Comparison of ENCODE assay signal across 10 cellular contexts in the genomic region with DNA sequence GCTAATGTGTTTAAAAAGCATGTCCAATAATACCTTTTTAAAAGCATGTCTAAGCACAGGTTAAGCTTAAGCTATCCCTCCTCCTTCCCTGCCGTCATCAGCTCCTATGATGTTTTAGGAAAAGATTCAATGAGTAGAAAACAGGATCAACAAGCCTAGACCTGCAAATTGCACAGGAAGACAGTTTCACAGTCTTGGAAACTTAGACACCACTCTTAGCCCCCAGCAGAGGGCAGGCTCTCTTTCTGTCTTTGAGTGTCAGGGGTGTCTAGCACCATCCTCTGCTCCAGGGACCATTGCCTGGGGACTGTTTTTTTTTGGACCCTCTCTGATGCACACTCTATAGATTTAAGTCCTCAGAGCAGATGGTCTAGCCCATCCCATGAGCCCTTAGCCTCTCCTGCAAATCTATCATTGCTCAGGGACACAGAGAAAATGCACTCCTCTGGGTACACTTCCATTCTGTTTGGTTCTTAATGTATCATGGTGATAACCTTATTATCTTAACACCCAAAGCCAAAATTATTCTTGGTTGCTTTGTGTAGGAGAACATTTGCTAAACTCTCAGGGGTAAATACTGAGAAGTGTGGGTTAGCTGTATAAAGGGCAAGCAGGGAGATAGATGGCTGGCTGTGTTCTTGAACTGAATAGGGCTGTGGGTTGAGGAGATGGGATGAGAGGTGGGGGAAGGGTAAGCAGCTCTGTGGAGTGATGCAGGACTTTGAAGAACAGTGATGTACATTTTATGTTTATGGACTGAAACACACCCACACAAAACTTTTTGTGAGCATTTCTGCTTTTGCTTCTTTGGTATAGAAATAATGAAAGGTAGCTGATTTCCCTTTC.
DNase-seq lines count a peak whose midpoint lies in the region; ATAC-seq, FAIRE-seq and TF ChIP-seq lines count a peak whose summit lies in the region.
"Had no signal": no experiment of that assay in that cellular context is flagged by ENCODE, and none has a peak within 500 bp of the region (broad histone marks: within the 10 kb centered on the region; RNA-seq: fewer than 3 reads in every experiment).

No MANE protein-coding gene starts in this region.

- no peaks in the 10 kb centered on the region for H3K9me2 ChIP-seq in SK-N-SH

- H3K9ac ChIP-seq in SK-N-SH, result no peak overlapping the region

- H3K27ac ChIP-seq in SK-N-SH (ENCODE audit: low read depth in 2 of 2, low read length in 1 of 2) (no peak overlapping the region), tibial nerve (no peak overlapping the region)
- H3K27ac ChIP-seq: SJSA1 had no signal

- H3K79me2 ChIP-seq in SK-N-SH (ENCODE audit: insufficient read depth), result no peaks in the 10 kb centered on the region

- TF ChIP-seq CTCF in SK-N-SH (IDR thresholded peaks at IDR 0.05), result peak; percentile 47
- peak in 1 of 5 experiments; percentile 10 for TF ChIP-seq CTCF in tibial nerve (IDR thresholded peaks at IDR 0.05)

- no peaks in the 10 kb centered on the region for H3K27me3 ChIP-seq in SK-N-SH (ENCODE audit: insufficient read depth)
- no peaks in the 10 kb centered on the region for H3K27me3 ChIP-seq in tibial nerve
- H3K27me3 ChIP-seq: SJSA1 had no signal

- POLR2A ChIA-PET in SK-N-SH (lab: Yijun Ruan, JAX), result no interaction called here

- H4K20me1 ChIP-seq in SK-N-SH (ENCODE audit: insufficient read depth), result no peaks in the 10 kb centered on the region

- H3F3A ChIP-seq in SK-N-SH (replicated peaks; ENCODE audit: insufficient read depth), result no peaks in the 10 kb centered on the region

- no peak for FAIRE-seq in frontal cortex (lab: Jason Lieb, UNC)

- ATAC-seq in HG02571 (IDR thresholded peaks at IDR 0.05; ENCODE audit: unreplicated experiment) (no peak), HG03457 (IDR thresholded peaks at IDR 0.05; ENCODE audit: unreplicated experiment) (no peak)

- TF ChIP-seq POLR2A in tibial nerve (IDR thresholded peaks at IDR 0.05), result no peak

- H3K4me3 ChIP-seq in SK-N-SH (ENCODE audit: low read depth in 2 of 2, low read length in 1 of 2) (no peak overlapping the region), tibial nerve (no peak overlapping the region)
- H3K4me3 ChIP-seq: SJSA1 had no signal

- H3K9me3 ChIP-seq in SK-N-SH, result no peaks in the 10 kb centered on the region
- peaks cover 0 to under 1% (median 0%) of the 10 kb centered on the region in 4 donors for H3K9me3 ChIP-seq in tibial nerve

- no peak overlapping the region for H2AFZ ChIP-seq in SK-N-SH (ENCODE audit: low read depth)

- H3K4me1 ChIP-seq in SK-N-SH (ENCODE audit: control insufficient read depth in 1 of 2, insufficient read depth in 2 of 2, low read depth in 1 of 2, low read length in 1 of 2) (no peaks in the 10 kb centered on the region), tibial nerve (peaks cover 0 to 4% (median 0%) of the 10 kb centered on the region in 4 donors)

- WGBS in SK-N-SH (ENCODE audit: low lambda C conversion rate), result 4% methylated on average over 1 of the region's 1 CpG
- WGBS in tibial nerve, 2 donors, result 70 to 85% methylated on average over 1 of the region's 1 CpG

- TF ChIP-seq RAD21 in SK-N-SH (IDR thresholded peaks at IDR 0.05; ENCODE audit: low read length), result peak; percentile 11; the same call in 1 of the 2 replicates

- H3K36me3 ChIP-seq in SK-N-SH (replicated peaks in 1 of 2; ENCODE audit: control insufficient read depth in 1 of 2, insufficient read depth in 2 of 2, low read length in 1 of 2) (no peaks in the 10 kb centered on the region), tibial nerve (no peaks in the 10 kb centered on the region)
- H3K36me3 ChIP-seq: SJSA1 had no signal

- CTCF ChIA-PET in SK-N-SH (lab: Yijun Ruan, JAX), result interaction anchor here (0.7 kb wide), 1 partner anchor 20 kb away, joined by 3 read pairs; no protein-coding TSS in a partner anchor

- no peak for TF ChIP-seq EP300 in SK-N-SH (IDR thresholded peaks at IDR 0.05; ENCODE audit: borderline replicate concordance in 1 of 2, low read depth in 1 of 2, low read length in 1 of 2)
- no peak for TF ChIP-seq EP300 in tibial nerve (IDR thresholded peaks at IDR 0.05)

- peak; percentile 23 for DNase-seq in COLO668 (lab: John Stamatoyannopoulos, UW; ENCODE audit: unreplicated experiment)
- DNase-seq in H4 (ENCODE audit: low spot score), result peak; percentile 9
- DNase-seq in SK-N-SH, result peak; percentile 5
- peak; percentile 37 for DNase-seq in iPS-NIHi11 (ENCODE audit: low spot score)
- no peak for DNase-seq in tibial nerve (ENCODE audit: low spot score in 2 of 2)
- DNase-seq in frontal cortex (ENCODE audit: low spot score in 2 of 2), result no peak
- DNase-seq: stimulated activated CD4-positive, alpha-beta T cell treated with anti-CD3 and anti-CD28 coated beads, Interleukin-2, amount 100 ng/mL, for 48 hours had no signal

- H3K4me2 ChIP-seq in SK-N-SH, result no peak overlapping the region

TF ChIP-seq in SK-N-SH, 30 proteins besides CTCF, POLR2A, EP300 and RAD21:
- TF ChIP-seq EZH2phosphoT487 (IDR thresholded peaks at IDR 0.05; ENCODE audit: borderline replicate concordance, low read depth) (no peak), SMC3 (IDR thresholded peaks at IDR 0.05; ENCODE audit: low read depth, low read length) (peak; percentile 31; the same call in 1 of the 2 replicates), SIN3A (IDR thresholded peaks at IDR 0.05; ENCODE audit: borderline replicate concordance, low read depth, low read length) (no peak), RXRA (IDR thresholded peaks at IDR 0.05; ENCODE audit: borderline replicate concordance, low read depth) (no peak)
TF ChIP-seq in SK-N-SH: peak in this region for 1.

Comparison
In these comparisons a context has a peak if more than half of its experiments do, and no peak if none do; other contexts are left out.
1. DNase-seq: peak in COLO668 (single experiment), H4 (single experiment), SK-N-SH (single experiment) and iPS-NIHi11 (single experiment); none in tibial nerve (0 of 2) and frontal cortex (0 of 2).